In the genomic region with DNA sequence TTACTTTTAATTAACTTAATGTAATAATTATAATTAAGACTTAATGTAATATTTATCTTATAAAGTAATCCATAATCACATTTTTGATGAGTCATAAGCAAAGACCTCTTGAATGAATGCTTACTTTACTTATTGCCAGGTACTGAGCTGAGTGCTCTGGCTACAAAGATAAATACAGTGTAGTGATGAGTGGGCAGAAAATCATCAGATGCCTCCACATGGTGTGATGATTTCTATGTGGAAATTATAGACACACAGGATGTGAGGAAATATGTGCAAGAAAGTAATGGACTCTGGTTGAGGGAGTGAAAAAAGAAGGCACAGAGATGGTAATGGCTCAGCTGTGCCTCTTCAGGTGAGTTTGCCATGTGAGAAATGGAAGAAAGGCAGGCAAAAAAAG, we compare ENCODE assay signal across 18 cellular contexts.
DNase-seq lines count a peak whose midpoint lies in the region; TF ChIP-seq lines count a peak whose summit lies in the region.
"Had no signal": no experiment of that assay in that cellular context is flagged by ENCODE, and none has a peak within 500 bp of the region (broad histone marks: within the 10 kb centered on the region; RNA-seq: fewer than 3 reads in every experiment).

No MANE protein-coding gene starts in this region.

- H3K4me3 Mint-ChIP-seq in nephron progenitor cell = no peak overlapping the region
- H3K4me3 Mint-ChIP-seq: HFFc6 had no signal

- H3K27me3 Mint-ChIP-seq in nephron progenitor cell (ENCODE audit: low read depth, poor library complexity) = no peaks in the 10 kb centered on the region

- H3K36me3 ChIP-seq in WERI-Rb-1 = no peaks in the 10 kb centered on the region

- TF ChIP-seq CTCF in epithelial cell of esophagus (IDR thresholded peaks at IDR 0.05; ENCODE audit: insufficient read depth, low read depth, low read length, missing control alignments) = no peak
- TF ChIP-seq CTCF in nephron progenitor cell (IDR thresholded peaks at IDR 0.05) = no peak
- TF ChIP-seq CTCF in WERI-Rb-1 (IDR thresholded peaks at IDR 0.05; ENCODE audit: low read depth, low read length) = no peak

- H3K9me3 Mint-ChIP-seq in nephron progenitor cell = peaks cover 6% of the 10 kb centered on the region
- H3K9me3 Mint-ChIP-seq: HFFc6 had no signal

- H3K27ac ChIP-seq in WERI-Rb-1 = no peak overlapping the region
- H3K27ac ChIP-seq: C4-2B, SK-N-MC had no signal

- DNase-seq in HCEC 1CT = peak; percentile 22
- peak; percentile 49 for DNase-seq in NCI-H226
- DNase-seq in epithelial cell of esophagus (ENCODE audit: low read depth) = peak; percentile 37
- DNase-seq in nephron progenitor cell = no peak
- DNase-seq in WERI-Rb-1 = no peak
- DNase-seq in dedifferentiated amniotic fluid mesenchymal stem cell (ENCODE audit: extremely low spot score) = no peak
- no peak for DNase-seq in effector CD4-positive, alpha-beta T cell
- DNase-seq: ACHN, AML-193, DND-41, HFFc6, NCI-H1092, NCI-H2081 treated with DMSO at 0.1 percent for 48 hours, NCI-H510A, NCI-H774, SHP77 had no signal

- H3K27ac Mint-ChIP-seq in nephron progenitor cell = peak overlapping the region; percentile 94
- H3K27ac Mint-ChIP-seq: HFFc6 had no signal

- H3K4me3 ChIP-seq in epithelial cell of esophagus (ENCODE audit: low read length) (no peak overlapping the region), WERI-Rb-1 (ENCODE audit: low read depth, low read length) (no peak overlapping the region)
- H3K4me3 ChIP-seq: SK-N-MC had no signal

- no peaks in the 10 kb centered on the region for H3K27me3 ChIP-seq in WERI-Rb-1 (ENCODE audit: insufficient read depth, low read depth, severe bottlenecking)

- H3K36me3 Mint-ChIP-seq in nephron progenitor cell (ENCODE audit: low read depth) = no peaks in the 10 kb centered on the region

- H3K9me3 ChIP-seq in WERI-Rb-1 (ENCODE audit: severe bottlenecking) = no peaks in the 10 kb centered on the region

- peaks cover 50% of the 10 kb centered on the region for H3K4me1 Mint-ChIP-seq in nephron progenitor cell

Comparison
In these comparisons a context has a peak if more than half of its experiments do, and no peak if none do; other contexts are left out.
1. DNase-seq: peak in HCEC 1CT (single experiment), NCI-H226 (single experiment) and epithelial cell of esophagus (single experiment); none in nephron progenitor cell (single experiment), WERI-Rb-1 (single experiment), dedifferentiated amniotic fluid mesenchymal stem cell (single experiment) and effector CD4-positive, alpha-beta T cell (single experiment).